In genomic region chr9:123678038-123678877, GRCh38 we compare ENCODE assay signal across 1 cellular context.
TF ChIP-seq lines count a peak whose summit lies in the region.

No MANE protein-coding gene starts in this region.

TF ChIP-seq in HEK293, 187 proteins besides CTCF, POLR2A, EP300 and RAD21 (continued from another document and continues in another):
- TF ChIP-seq PRDM4 (tag by site-specific recombination; IDR thresholded peaks at IDR 0.05), result peak; percentile 91
- TF ChIP-seq ZNF555 (tag by site-specific recombination; conservative IDR thresholded peaks at IDR 0.05), result no peak
- TF ChIP-seq ZNF791 (tag by site-specific recombination; IDR thresholded peaks at IDR 0.05), result no peak
- TF ChIP-seq ZNF311 (tag by site-specific recombination; IDR thresholded peaks at IDR 0.05; ENCODE audit: borderline replicate concordance), result no peak
- TF ChIP-seq REST (tag by site-specific recombination; IDR thresholded peaks at IDR 0.05), result no peak
- TF ChIP-seq, protein P1, sequence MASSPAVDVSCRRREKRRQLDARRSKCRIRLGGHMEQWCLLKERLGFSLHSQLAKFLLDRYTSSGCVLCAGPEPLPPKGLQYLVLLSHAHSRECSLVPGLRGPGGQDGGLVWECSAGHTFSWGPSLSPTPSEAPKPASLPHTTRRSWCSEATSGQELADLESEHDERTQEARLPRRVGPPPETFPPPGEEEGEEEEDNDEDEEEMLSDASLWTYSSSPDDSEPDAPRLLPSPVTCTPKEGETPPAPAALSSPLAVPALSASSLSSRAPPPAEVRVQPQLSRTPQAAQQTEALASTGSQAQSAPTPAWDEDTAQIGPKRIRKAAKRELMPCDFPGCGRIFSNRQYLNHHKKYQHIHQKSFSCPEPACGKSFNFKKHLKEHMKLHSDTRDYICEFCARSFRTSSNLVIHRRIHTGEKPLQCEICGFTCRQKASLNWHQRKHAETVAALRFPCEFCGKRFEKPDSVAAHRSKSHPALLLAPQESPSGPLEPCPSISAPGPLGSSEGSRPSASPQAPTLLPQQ (tag by site-specific recombination; IDR thresholded peaks at IDR 0.05), result peak; percentile 62
- TF ChIP-seq ZNF518A (tag by site-specific recombination; conservative IDR thresholded peaks at IDR 0.05; ENCODE audit: low read depth), result no peak
- TF ChIP-seq ZNF2 (tag by site-specific recombination; IDR thresholded peaks at IDR 0.05), result peak; percentile 73; the same call in 1 of the 2 replicates
- TF ChIP-seq ZNF404 (tag by site-specific recombination; IDR thresholded peaks at IDR 0.05), result no peak
- TF ChIP-seq PBX3 (CRISPR knock-in tag; IDR thresholded peaks at IDR 0.05), result no peak
- TF ChIP-seq ZFP69B (tag by site-specific recombination; IDR thresholded peaks at IDR 0.05), result peak; percentile 57; the same call in 1 of the 2 replicates
- TF ChIP-seq ZNF37A (tag by site-specific recombination; IDR thresholded peaks at IDR 0.05), result 0 out of 2 replicates have a peak, but pooled peaks have one; percentile 38
- TF ChIP-seq ZNF529 (tag by site-specific recombination; IDR thresholded peaks at IDR 0.05; ENCODE audit: insufficient replicate concordance), result no peak
- TF ChIP-seq TCF7L2 (IDR thresholded peaks at IDR 0.05; ENCODE audit: borderline replicate concordance, low read depth, low read length), result peak; percentile 98
- TF ChIP-seq ZNF146 (tag by site-specific recombination; IDR thresholded peaks at IDR 0.05), result peak; percentile 64; the same call in 1 of the 2 replicates
- TF ChIP-seq SCRT1 (tag by site-specific recombination; IDR thresholded peaks at IDR 0.05; ENCODE audit: borderline replicate concordance), result 0 out of 2 replicates have a peak, but pooled peaks have one; percentile 51
- no peak for TF ChIP-seq ZNF266 (tag by site-specific recombination; IDR thresholded peaks at IDR 0.05; ENCODE audit: low read depth)
- peak; percentile 42; the same call in 1 of the 2 replicates for TF ChIP-seq ZNF664 (tag by site-specific recombination; IDR thresholded peaks at IDR 0.05)
- TF ChIP-seq ZNF639 (tag by site-specific recombination; IDR thresholded peaks at IDR 0.05), result peak; percentile 85
- TF ChIP-seq, protein P2, sequence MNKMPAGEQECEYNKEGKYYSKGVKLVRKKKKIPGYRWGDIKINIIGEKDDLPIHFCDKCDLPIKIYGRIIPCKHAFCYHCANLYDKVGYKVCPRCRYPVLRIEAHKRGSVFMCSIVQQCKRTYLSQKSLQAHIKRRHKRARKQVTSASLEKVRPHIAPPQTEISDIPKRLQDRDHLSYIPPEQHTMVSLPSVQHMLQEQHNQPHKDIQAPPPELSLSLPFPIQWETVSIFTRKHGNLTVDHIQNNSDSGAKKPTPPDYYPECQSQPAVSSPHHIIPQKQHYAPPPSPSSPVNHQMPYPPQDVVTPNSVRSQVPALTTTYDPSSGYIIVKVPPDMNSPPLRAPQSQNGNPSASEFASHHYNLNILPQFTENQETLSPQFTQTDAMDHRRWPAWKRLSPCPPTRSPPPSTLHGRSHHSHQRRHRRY (tag by site-specific recombination; IDR thresholded peaks at IDR 0.05), result peak; percentile 78; the same call in 1 of the 2 replicates
- no peak for TF ChIP-seq GLIS2 (tag by site-specific recombination; IDR thresholded peaks at IDR 0.05)
- peak; percentile 89 for TF ChIP-seq ZNF488 (tag by site-specific recombination; IDR thresholded peaks at IDR 0.05)
- TF ChIP-seq, protein P3, sequence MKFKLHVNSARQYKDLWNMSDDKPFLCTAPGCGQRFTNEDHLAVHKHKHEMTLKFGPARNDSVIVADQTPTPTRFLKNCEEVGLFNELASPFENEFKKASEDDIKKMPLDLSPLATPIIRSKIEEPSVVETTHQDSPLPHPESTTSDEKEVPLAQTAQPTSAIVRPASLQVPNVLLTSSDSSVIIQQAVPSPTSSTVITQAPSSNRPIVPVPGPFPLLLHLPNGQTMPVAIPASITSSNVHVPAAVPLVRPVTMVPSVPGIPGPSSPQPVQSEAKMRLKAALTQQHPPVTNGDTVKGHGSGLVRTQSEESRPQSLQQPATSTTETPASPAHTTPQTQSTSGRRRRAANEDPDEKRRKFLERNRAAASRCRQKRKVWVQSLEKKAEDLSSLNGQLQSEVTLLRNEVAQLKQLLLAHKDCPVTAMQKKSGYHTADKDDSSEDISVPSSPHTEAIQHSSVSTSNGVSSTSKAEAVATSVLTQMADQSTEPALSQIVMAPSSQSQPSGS (tag by site-specific recombination; IDR thresholded peaks at IDR 0.05; ENCODE audit: low read depth), result peak; percentile 52; the same call in 1 of the 2 replicates
- peak; percentile 93 for TF ChIP-seq ZSCAN23 (tag by site-specific recombination; IDR thresholded peaks at IDR 0.05)
- TF ChIP-seq SALL2 (tag by site-specific recombination; IDR thresholded peaks at IDR 0.05; ENCODE audit: borderline replicate concordance), result no peak
- no peak for TF ChIP-seq SETDB1 (IDR thresholded peaks at IDR 0.05; ENCODE audit: insufficient read length, low read length)
- no peak for TF ChIP-seq REPIN1 (tag by site-specific recombination; IDR thresholded peaks at IDR 0.05; ENCODE audit: low read depth)
- no peak for TF ChIP-seq ZNF701 (tag by site-specific recombination; IDR thresholded peaks at IDR 0.05)
- TF ChIP-seq ZSCAN30 (tag by site-specific recombination; IDR thresholded peaks at IDR 0.05), result peak; percentile 100
- no peak for TF ChIP-seq ZNF777 (tag by site-specific recombination; IDR thresholded peaks at IDR 0.05; ENCODE audit: borderline replicate concordance)
- TF ChIP-seq ZNF26 (tag by site-specific recombination; IDR thresholded peaks at IDR 0.05), result no peak
- no peak for TF ChIP-seq ZNF350 (tag by site-specific recombination; IDR thresholded peaks at IDR 0.05)
- 0 out of 2 replicates have a peak, but pooled peaks have one; percentile 59 for TF ChIP-seq ZNF776 (tag by site-specific recombination; IDR thresholded peaks at IDR 0.05; ENCODE audit: borderline replicate concordance)
